ENCODE assay signal across 15 cellular contexts in the genomic region with DNA sequence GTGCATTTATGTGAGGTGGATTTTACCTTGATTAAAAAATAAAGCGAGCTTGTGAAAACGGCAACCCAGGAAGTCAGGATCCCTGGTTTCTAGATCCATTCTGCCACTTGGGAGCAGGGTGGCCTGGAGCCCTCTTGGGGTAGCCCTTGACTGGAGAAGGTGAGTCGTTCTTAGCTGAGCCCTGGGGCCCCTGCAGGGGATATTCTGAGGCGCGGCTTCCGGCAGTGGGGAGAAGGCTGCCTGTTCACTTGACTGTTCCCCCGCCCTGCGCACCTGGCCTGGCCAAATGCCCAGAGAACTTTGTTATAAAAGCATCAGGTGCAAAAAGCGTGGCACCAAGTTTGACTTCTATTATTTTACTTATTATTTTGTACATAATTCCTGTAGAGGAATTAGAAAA.
DNase-seq lines count a peak whose midpoint lies in the region; ATAC-seq and TF ChIP-seq lines count a peak whose summit lies in the region.
"Had no signal": no experiment of that assay in that cellular context is flagged by ENCODE, and none has a peak within 500 bp of the region (broad histone marks: within the 10 kb centered on the region; RNA-seq: fewer than 3 reads in every experiment).

No MANE protein-coding gene starts in this region.

- WGBS in body of pancreas, 2 donors = 42 to 55% methylated on average over 7 to 9 of the region's 9 CpGs

- DNase-seq in Calu3 = peak; percentile 39
- peak; percentile 74 for DNase-seq in NCI-H1105 treated with DMSO at 0.1 percent for 48 hours (lab: John Stamatoyannopoulos, UW)
- DNase-seq in body of pancreas = peak; percentile 43 to 76 (median 54)
- DNase-seq in mesenteric fat pad (ENCODE audit: low spot score) = peak; percentile 86
- no peak for DNase-seq in foreskin melanocyte
- no peak for DNase-seq in anterior cingulate cortex (lab: John Stamatoyannopoulos, UW)
- DNase-seq: activated CD4-positive, CD25-positive, alpha-beta regulatory T cell treated with anti-CD3 and anti-CD28 coated beads, Interleukin-2, amount 50 U/mL, for 72 hours; AML-193; KG1; naive B cell; NCI-H187 treated with DMSO at 0.1 percent for 48 hours; stimulated activated CD4-positive, alpha-beta T cell treated with anti-CD3 and anti-CD28 coated beads, Interleukin-2, amount 100 ng/mL, for 24 hours; T-helper 1 cell had no signal

- H3K27me3 ChIP-seq in body of pancreas = no peaks in the 10 kb centered on the region

- H3K4me1 ChIP-seq in body of pancreas = peaks cover 3% of the 10 kb centered on the region

- TF ChIP-seq CTCF in Calu3 (IDR thresholded peaks at IDR 0.05; ENCODE audit: unreplicated experiment) (no peak), body of pancreas (IDR thresholded peaks at IDR 0.05) (no peak)

- intact Hi-C loops in Calu3 (cut with micrococcal nuclease; ENCODE audit: unreplicated experiment) = no loop called here
- intact Hi-C loops in body of pancreas (cut with DNase I) = no loop called here

- no peaks in the 10 kb centered on the region for H3K4me1 Mint-ChIP-seq in Calu3 (ENCODE audit: low read depth, unreplicated experiment)
- H3K4me1 Mint-ChIP-seq: naive B cell had no signal

- CTCF ChIA-PET in Calu3 (lab: Charles Lee) = no interaction called here

- H3K9me3 Mint-ChIP-seq in Calu3 (ENCODE audit: low read depth, unreplicated experiment) = no peaks in the 10 kb centered on the region

- H3K27ac Mint-ChIP-seq in Calu3 (ENCODE audit: unreplicated experiment) = no peak overlapping the region
- H3K27ac Mint-ChIP-seq: naive B cell had no signal

- H3K27me3 Mint-ChIP-seq in Calu3 (ENCODE audit: unreplicated experiment) = peaks cover 77% of the 10 kb centered on the region

- no peaks in the 10 kb centered on the region for H3K36me3 Mint-ChIP-seq in Calu3 (ENCODE audit: insufficient read depth, unreplicated experiment)
- H3K36me3 Mint-ChIP-seq: naive B cell had no signal

- no peak overlapping the region for H3K4me3 ChIP-seq in body of pancreas

- peak; percentile 30 for ATAC-seq in body of pancreas
- ATAC-seq in HG03432 (IDR thresholded peaks at IDR 0.05; ENCODE audit: unreplicated experiment) = no peak
- no peak for ATAC-seq in GM21723 (IDR thresholded peaks at IDR 0.05; ENCODE audit: unreplicated experiment)

- H3K27ac ChIP-seq in body of pancreas = no peak overlapping the region

- no peaks in the 10 kb centered on the region for H3K9me3 ChIP-seq in body of pancreas

- no peaks in the 10 kb centered on the region for H3K36me3 ChIP-seq in body of pancreas (replicated peaks in 1 of 2; ENCODE audit: insufficient read depth in 1 of 2, low read depth in 2 of 2)

- no TSS peak for BruUV-seq in Calu3 (replicated peaks; lab: Mats Ljungman, UMichigan)

- no peak for TF ChIP-seq POLR2A in body of pancreas (IDR thresholded peaks at IDR 0.05)

- H3K4me3 Mint-ChIP-seq in Calu3 (ENCODE audit: low read depth, unreplicated experiment) = no peak overlapping the region
- H3K4me3 Mint-ChIP-seq: naive B cell had no signal

Comparison
In these comparisons a context has a peak if more than half of its experiments do, and no peak if none do; other contexts are left out.
1. DNase-seq: peak in Calu3 (single experiment), NCI-H1105 treated with DMSO at 0.1 percent for 48 hours (single experiment), body of pancreas (4 of 4) and mesenteric fat pad (single experiment); none in foreskin melanocyte (single experiment) and anterior cingulate cortex (0 of 58).